22 cellular contexts compared by ENCODE assay signal in genomic region chr15:94061041-94061440, GRCh38.
DNase-seq lines count a peak whose midpoint lies in the region; ATAC-seq, FAIRE-seq and TF ChIP-seq lines count a peak whose summit lies in the region.
"Had no signal": no experiment of that assay in that cellular context is flagged by ENCODE, and none has a peak within 500 bp of the region (broad histone marks: within the 10 kb centered on the region; RNA-seq: fewer than 3 reads in every experiment).

No MANE protein-coding gene starts in this region.

- no peak overlapping the region for H3K27ac ChIP-seq in GM23248
- H3K27ac ChIP-seq in upper lobe of left lung, result no peak overlapping the region

- H3K4me1 ChIP-seq in GM23248 (ENCODE audit: insufficient read depth), result peaks cover 23% of the 10 kb centered on the region
- H3K4me1 ChIP-seq in upper lobe of left lung, result peaks cover 0 to 2% (median 0%) of the 10 kb centered on the region in 4 donors

- H3K27me3 Mint-ChIP-seq in activated naive CD4-positive, alpha-beta T cell treated with anti-CD3 and anti-CD28 coated beads, Interleukin-2, amount 10 ng/mL, durations not matched to agents 7 days and 5 days, result no peaks in the 10 kb centered on the region

- no peak for ATAC-seq in upper lobe of left lung (ENCODE audit: low FRiP score in 2 of 2)
- ATAC-seq: GM12878, Right ventricle myocardium inferior, T-helper 17 cell had no signal

- H3K9me3 ChIP-seq in GM23248 (ENCODE audit: low read depth), result no peaks in the 10 kb centered on the region
- no peaks in the 10 kb centered on the region for H3K9me3 ChIP-seq in upper lobe of left lung

- no peaks in the 10 kb centered on the region for H3K79me2 ChIP-seq in GM23248 (ENCODE audit: insufficient read depth)

- H3K27ac Mint-ChIP-seq in activated naive CD4-positive, alpha-beta T cell treated with anti-CD3 and anti-CD28 coated beads, Interleukin-2, amount 10 ng/mL, durations not matched to agents 7 days and 5 days, result no peak overlapping the region
- H3K27ac Mint-ChIP-seq: B cell; CD4-positive, CD25-positive, alpha-beta regulatory T cell; T-helper 17 cell had no signal

- in situ Hi-C loops in GM23248 (cut with MboI), result no loop called here

- TF ChIP-seq CTCF in bronchial epithelial cell (IDR thresholded peaks at IDR 0.05; ENCODE audit: insufficient read depth, low read length, severe bottlenecking), result no peak
- TF ChIP-seq CTCF in upper lobe of left lung (IDR thresholded peaks at IDR 0.05), result no peak

- H2AFZ ChIP-seq in GM23248, result no peak overlapping the region

- TF ChIP-seq POLR2A in upper lobe of left lung (IDR thresholded peaks at IDR 0.05), result no peak

- peak overlapping the region; percentile 26 for H3K4me2 ChIP-seq in GM23248 (ENCODE audit: unreplicated experiment)

- peaks cover 7% of the 10 kb centered on the region; the same call in 1 of the 2 replicates for H3F3A ChIP-seq in GM23248 (ENCODE audit: insufficient read depth)

- no peaks in the 10 kb centered on the region for H3K36me3 ChIP-seq in GM23248 (ENCODE audit: low read depth)
- H3K36me3 ChIP-seq in bronchial epithelial cell (ENCODE audit: control insufficient read depth, insufficient read depth, low read length), result no peaks in the 10 kb centered on the region
- no peaks in the 10 kb centered on the region for H3K36me3 ChIP-seq in upper lobe of left lung

- H3K4me3 ChIP-seq in GM23248 (no peak overlapping the region), bronchial epithelial cell (ENCODE audit: low read depth, low read length) (no peak overlapping the region), upper lobe of left lung (no peak overlapping the region)
- H3K4me3 ChIP-seq: GM12878 had no signal

- H3K27me3 ChIP-seq in GM23248 (replicated peaks; ENCODE audit: insufficient read depth) (no peaks in the 10 kb centered on the region; the same call in 1 of the 2 replicates), bronchial epithelial cell (ENCODE audit: control insufficient read depth, insufficient read depth, low read length) (no peaks in the 10 kb centered on the region), upper lobe of left lung (no peaks in the 10 kb centered on the region)

- TF ChIP-seq EP300 in upper lobe of left lung (IDR thresholded peaks at IDR 0.05), result no peak

- no peak overlapping the region for H3K9ac ChIP-seq in GM23248

- no peaks in the 10 kb centered on the region for H3K36me3 Mint-ChIP-seq in activated naive CD4-positive, alpha-beta T cell treated with anti-CD3 and anti-CD28 coated beads, Interleukin-2, amount 10 ng/mL, durations not matched to agents 7 days and 5 days
- H3K36me3 Mint-ChIP-seq: CD4-positive, CD25-positive, alpha-beta regulatory T cell had no signal

- H4K20me1 ChIP-seq in GM23248 (ENCODE audit: insufficient read depth), result no peaks in the 10 kb centered on the region

- H3K4me1 Mint-ChIP-seq in activated naive CD4-positive, alpha-beta T cell treated with anti-CD3 and anti-CD28 coated beads, Interleukin-2, amount 10 ng/mL, durations not matched to agents 7 days and 5 days, result no peaks in the 10 kb centered on the region
- H3K4me1 Mint-ChIP-seq: B cell; CD4-positive, CD25-positive, alpha-beta regulatory T cell; T-helper 17 cell had no signal

- WGBS in GM23248 (ENCODE audit: low coverage in 1 of 2, low lambda C conversion rate in 2 of 2, missing lambda C conversion rate in 2 of 2), 2 experiments, result 18 to 21% methylated on average over 3 of the region's 3 CpGs
- 78 to 81% methylated on average over 3 of the region's 3 CpGs for WGBS in upper lobe of left lung, 2 donors

- no peaks in the 10 kb centered on the region for H3K9me2 ChIP-seq in GM23248 (ENCODE audit: insufficient read depth)

- no peaks in the 10 kb centered on the region for H3K9me3 Mint-ChIP-seq in activated naive CD4-positive, alpha-beta T cell treated with anti-CD3 and anti-CD28 coated beads, Interleukin-2, amount 10 ng/mL, durations not matched to agents 7 days and 5 days

- H3K4me3 Mint-ChIP-seq in activated naive CD4-positive, alpha-beta T cell treated with anti-CD3 and anti-CD28 coated beads, Interleukin-2, amount 10 ng/mL, durations not matched to agents 7 days and 5 days, result no peak overlapping the region
- H3K4me3 Mint-ChIP-seq: B cell; CD4-positive, CD25-positive, alpha-beta regulatory T cell; T-helper 17 cell had no signal

- FAIRE-seq in bronchial epithelial cell (lab: Jason Lieb, UNC) (no peak), urothelium cell line (lab: Jason Lieb, UNC) (no peak)
- FAIRE-seq: GM12878 had no signal

- CTCF ChIA-PET in activated naive CD4-positive, alpha-beta T cell treated with anti-CD3 and anti-CD28 coated beads, Interleukin-2, amount 10 ng/mL, durations not matched to agents 7 days and 5 days (lab: Charles Lee), result no interaction called here

- DNase-seq in GM23248 (peak; percentile 74), RKO (ENCODE audit: low spot score) (peak; percentile 13), bronchial epithelial cell (ENCODE audit: low read depth) (peak; percentile 71), urothelium cell line (ENCODE audit: low spot score) (peak; percentile 31), occipital lobe (lab: John Stamatoyannopoulos, UW) (no peak), upper lobe of left lung (no peak)
- DNase-seq in activated naive CD4-positive, alpha-beta T cell treated with anti-CD3 and anti-CD28 coated beads, Interleukin-2, amount 10 ng/mL, durations not matched to agents 7 days and 5 days, result no peak
- DNase-seq: ACHN; CD4-positive, CD25-positive, alpha-beta regulatory T cell; COR-L47; DMS 273 treated with DMSO at 0.1 percent for 48 hours; DND-41; GDM1; GOT3; NCI-H1105 treated with DMSO at 0.1 percent for 48 hours; NCI-H187 treated with DMSO at 0.1 percent for 48 hours; NCI-H345; NCI-H524 treated with DMSO at 0.1 percent for 48 hours; T-helper 17 cell had no signal

Comparison
In these comparisons a context has a peak if more than half of its experiments do, and no peak if none do; other contexts are left out.
1. DNase-seq: peak in GM23248 (single experiment), RKO (single experiment), bronchial epithelial cell (single experiment) and urothelium cell line (single experiment); none in activated naive CD4-positive, alpha-beta T cell treated with anti-CD3 and anti-CD28 coated beads, Interleukin-2, amount 10 ng/mL, durations not matched to agents 7 days and 5 days (single experiment), occipital lobe (single experiment) and upper lobe of left lung (0 of 2).